Comparison of ENCODE assay signal across 8 cellular contexts in the genomic region with DNA sequence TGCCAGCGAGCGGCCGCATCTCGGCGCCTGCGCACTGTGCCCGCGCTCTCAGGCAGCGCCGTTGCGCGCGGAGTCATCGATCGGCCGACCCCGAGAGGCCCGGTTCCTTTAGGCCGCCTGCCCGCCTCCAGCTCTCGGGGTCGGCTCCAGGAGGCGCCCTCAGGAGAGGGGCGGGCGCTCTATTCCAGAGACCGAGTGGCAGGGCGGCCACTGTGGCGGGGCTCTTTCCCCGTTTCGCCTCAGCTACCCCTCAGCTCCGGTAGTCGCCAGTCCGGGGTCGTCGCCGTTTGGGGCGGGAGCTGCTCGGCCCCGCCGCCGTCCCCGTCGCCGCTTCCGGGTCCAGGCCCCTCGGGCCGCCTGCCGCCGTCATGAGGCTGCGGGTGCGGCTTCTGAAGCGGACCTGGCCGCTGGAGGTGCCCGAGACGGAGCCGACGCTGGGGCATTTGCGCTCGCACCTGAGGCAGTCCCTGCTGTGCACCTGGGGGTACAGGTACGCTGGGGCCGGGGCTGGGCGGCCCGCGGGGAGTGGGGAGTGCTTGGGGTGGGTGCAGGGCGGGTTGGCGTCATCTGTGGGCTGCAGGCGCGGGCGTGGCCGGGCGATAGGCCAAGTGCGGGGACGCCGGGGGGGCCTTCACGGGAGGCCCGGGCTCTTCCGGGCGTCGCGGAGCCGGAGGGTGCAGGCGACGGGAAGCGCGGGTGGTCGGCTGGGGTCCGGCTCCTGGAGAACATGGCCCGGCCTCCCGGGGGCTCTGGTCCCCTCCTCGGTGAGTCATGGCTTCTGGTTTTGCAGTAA. TPM values are rescaled to one million over a fixed set of nuclear protein-coding genes. Genes with fewer than 3 reads are reported as not detected.
DNase-seq lines count a peak whose midpoint lies in the region; ATAC-seq, FAIRE-seq and TF ChIP-seq lines count a peak whose summit lies in the region.

A gene (plus strand): TSS at position 177 of the 793 bp plus-strand sequence. CDS start 192 bp downstream, at position 369.

- no peak for FAIRE-seq in urothelium cell line (lab: Jason Lieb, UNC)

- DNase-seq in GM13976 (ENCODE audit: low spot score) (peak; percentile 92), NCI-H1694 (lab: John Stamatoyannopoulos, UW) (peak; percentile 48), T-helper 2 cell (peak; percentile 73 to 93 (median 80)), right atrium auricular region (ENCODE audit: low spot score) (peak; percentile 94), pulmonary artery endothelial cell (ENCODE audit: low read depth, low spot score) (peak; percentile 71), urothelium cell line (ENCODE audit: low spot score) (peak; percentile 96)

- TF ChIP-seq CTCF in GM13976 (IDR thresholded peaks at IDR 0.05; ENCODE audit: borderline replicate concordance, control extremely low read depth, extremely low read depth, insufficient read depth, missing control alignments), result peak; percentile 19
- peak in 1 of 2 donors; percentile 72 for TF ChIP-seq CTCF in right atrium auricular region (IDR thresholded peaks at IDR 0.05)

- ATAC-seq in HG02852 (IDR thresholded peaks at IDR 0.05; ENCODE audit: unreplicated experiment), result peak; percentile 67

- peak within 1 kb of the TSS; percentile 87 to 98 for H3K4me3 ChIP-seq in right atrium auricular region

- no peaks in the 10 kb centered on the region for H3K9me3 ChIP-seq in right atrium auricular region

- peaks cover 2% of the 10 kb centered on the region for H3K36me3 ChIP-seq in right atrium auricular region

- peaks cover 0 to 33% of the 10 kb centered on the region in 2 donors for H3K4me1 ChIP-seq in right atrium auricular region

- in situ Hi-C loops in GM13976 (cut with MboI; ENCODE audit: low sequenced_read_pairs, unreplicated experiment), result no loop called here

- H3K27me3 ChIP-seq in right atrium auricular region, result no peaks in the 10 kb centered on the region

- H3K27ac ChIP-seq in angular gyrus (ENCODE audit: low read depth, low read length) (peak within 1 kb of the TSS; percentile 97), right atrium auricular region (peak within 1 kb of the TSS; percentile 99 to 100)

RNA-seq across cellular contexts. Expression of the gene that starts here (rescaled TPM):
- total RNA-seq in right atrium auricular region (10 to 100 TPM; 48.2 to 55.1 TPM), pulmonary artery endothelial cell (48.1 and 50.5 TPM in 2 replicates)

Comparison
In these comparisons a context has a peak if more than half of its experiments do, and no peak if none do; other contexts are left out.
1. Peak in every context shown above with its lines: DNase-seq, ATAC-seq, H3K4me3 ChIP-seq and H3K27ac ChIP-seq.